27 cellular contexts compared by ENCODE assay signal in genomic region chr3:183711516-183711915, GRCh38.
"Had no signal": no experiment of that assay in that cellular context is flagged by ENCODE, and none has a peak within 500 bp of the region (broad histone marks: within the 10 kb centered on the region; RNA-seq: fewer than 3 reads in every experiment).

No MANE protein-coding gene starts in this region.

- ATAC-seq: activated CD4-positive, alpha-beta T cell treated with anti-CD3 and anti-CD28 coated beads for 36 hours; activated CD8-positive, alpha-beta memory T cell treated with anti-CD3 and anti-CD28 coated beads, Interleukin-2, amount 10 ng/mL, durations not matched to agents 7 days and 5 days; activated CD8-positive, alpha-beta T cell treated with anti-CD3 and anti-CD28 coated beads, Interleukin-2, amount 10 ng/mL, durations not matched to agents 7 days and 5 days; activated naive CD4-positive, alpha-beta T cell treated with anti-CD3 and anti-CD28 coated beads, Interleukin-2, amount 50 U/mL, for 72 hours; effector memory CD8-positive, alpha-beta T cell; gastroesophageal sphincter; heart right ventricle had no signal

- DNase-seq: activated CD4-positive, alpha-beta memory T cell treated with anti-CD3 and anti-CD28 coated beads for 36 hours; activated CD4-positive, alpha-beta T cell treated with anti-CD3 and anti-CD28 coated beads for 36 hours; activated CD4-positive, alpha-beta T cell treated with anti-CD3 and anti-CD28 coated beads, Interleukin-2, amount 10 ng/mL, durations not matched to agents 24 days and 14 days; activated CD4-positive, CD25-positive, alpha-beta regulatory T cell; activated CD4-positive, CD25-positive, alpha-beta regulatory T cell treated with anti-CD3 and anti-CD28 coated beads, Interleukin-2, amount 50 U/mL, for 72 hours; activated CD8-positive, alpha-beta memory T cell treated with anti-CD3 and anti-CD28 coated beads, Interleukin-2, amount 10 ng/mL, durations not matched to agents 7 days and 5 days; activated CD8-positive, alpha-beta memory T cell treated with anti-CD3 and anti-CD28 coated beads, Interleukin-2, amount 50 U/mL, for 4 hours; activated CD8-positive, alpha-beta T cell treated with anti-CD3 and anti-CD28 coated beads, Interleukin-2, amount 10 ng/mL, durations not matched to agents 7 days and 5 days; activated gamma-delta T cell; activated naive CD4-positive, alpha-beta T cell; activated naive CD4-positive, alpha-beta T cell treated with anti-CD3 and anti-CD28 coated beads, Interleukin-2, amount 10 ng/mL, durations not matched to agents 7 days and 5 days; activated naive CD8-positive, alpha-beta T cell treated with anti-CD3 and anti-CD28 coated beads, Interleukin-2, amount 10 ng/mL, durations not matched to agents 7 days and 5 days; activated T-cell treated with anti-CD3 and anti-CD28 coated beads, Interleukin-2, amount 50 U/mL, for 1 hour; activated T-cell treated with anti-CD3 and anti-CD28 coated beads, Interleukin-2, amount 50 U/mL, for 48 hours; amniotic stem cell; anterior cingulate cortex; caudate nucleus; cortex of kidney; dermis blood vessel endothelial cell; effector CD4-positive, alpha-beta T cell; effector memory CD8-positive, alpha-beta T cell; erythroblast; foreskin melanocyte; heart right ventricle; T-helper 2 cell had no signal
